Comparison of ENCODE assay signal across 1 cellular context in genomic region chr17:75877752-75878173, GRCh38.
TF ChIP-seq lines count a peak whose summit lies in the region.

No MANE protein-coding gene starts in this region.

TF ChIP-seq in HepG2, 621 proteins besides CTCF, POLR2A, EP300 and RAD21 (continued from another document and continues in another):
- TF ChIP-seq, protein P1, sequence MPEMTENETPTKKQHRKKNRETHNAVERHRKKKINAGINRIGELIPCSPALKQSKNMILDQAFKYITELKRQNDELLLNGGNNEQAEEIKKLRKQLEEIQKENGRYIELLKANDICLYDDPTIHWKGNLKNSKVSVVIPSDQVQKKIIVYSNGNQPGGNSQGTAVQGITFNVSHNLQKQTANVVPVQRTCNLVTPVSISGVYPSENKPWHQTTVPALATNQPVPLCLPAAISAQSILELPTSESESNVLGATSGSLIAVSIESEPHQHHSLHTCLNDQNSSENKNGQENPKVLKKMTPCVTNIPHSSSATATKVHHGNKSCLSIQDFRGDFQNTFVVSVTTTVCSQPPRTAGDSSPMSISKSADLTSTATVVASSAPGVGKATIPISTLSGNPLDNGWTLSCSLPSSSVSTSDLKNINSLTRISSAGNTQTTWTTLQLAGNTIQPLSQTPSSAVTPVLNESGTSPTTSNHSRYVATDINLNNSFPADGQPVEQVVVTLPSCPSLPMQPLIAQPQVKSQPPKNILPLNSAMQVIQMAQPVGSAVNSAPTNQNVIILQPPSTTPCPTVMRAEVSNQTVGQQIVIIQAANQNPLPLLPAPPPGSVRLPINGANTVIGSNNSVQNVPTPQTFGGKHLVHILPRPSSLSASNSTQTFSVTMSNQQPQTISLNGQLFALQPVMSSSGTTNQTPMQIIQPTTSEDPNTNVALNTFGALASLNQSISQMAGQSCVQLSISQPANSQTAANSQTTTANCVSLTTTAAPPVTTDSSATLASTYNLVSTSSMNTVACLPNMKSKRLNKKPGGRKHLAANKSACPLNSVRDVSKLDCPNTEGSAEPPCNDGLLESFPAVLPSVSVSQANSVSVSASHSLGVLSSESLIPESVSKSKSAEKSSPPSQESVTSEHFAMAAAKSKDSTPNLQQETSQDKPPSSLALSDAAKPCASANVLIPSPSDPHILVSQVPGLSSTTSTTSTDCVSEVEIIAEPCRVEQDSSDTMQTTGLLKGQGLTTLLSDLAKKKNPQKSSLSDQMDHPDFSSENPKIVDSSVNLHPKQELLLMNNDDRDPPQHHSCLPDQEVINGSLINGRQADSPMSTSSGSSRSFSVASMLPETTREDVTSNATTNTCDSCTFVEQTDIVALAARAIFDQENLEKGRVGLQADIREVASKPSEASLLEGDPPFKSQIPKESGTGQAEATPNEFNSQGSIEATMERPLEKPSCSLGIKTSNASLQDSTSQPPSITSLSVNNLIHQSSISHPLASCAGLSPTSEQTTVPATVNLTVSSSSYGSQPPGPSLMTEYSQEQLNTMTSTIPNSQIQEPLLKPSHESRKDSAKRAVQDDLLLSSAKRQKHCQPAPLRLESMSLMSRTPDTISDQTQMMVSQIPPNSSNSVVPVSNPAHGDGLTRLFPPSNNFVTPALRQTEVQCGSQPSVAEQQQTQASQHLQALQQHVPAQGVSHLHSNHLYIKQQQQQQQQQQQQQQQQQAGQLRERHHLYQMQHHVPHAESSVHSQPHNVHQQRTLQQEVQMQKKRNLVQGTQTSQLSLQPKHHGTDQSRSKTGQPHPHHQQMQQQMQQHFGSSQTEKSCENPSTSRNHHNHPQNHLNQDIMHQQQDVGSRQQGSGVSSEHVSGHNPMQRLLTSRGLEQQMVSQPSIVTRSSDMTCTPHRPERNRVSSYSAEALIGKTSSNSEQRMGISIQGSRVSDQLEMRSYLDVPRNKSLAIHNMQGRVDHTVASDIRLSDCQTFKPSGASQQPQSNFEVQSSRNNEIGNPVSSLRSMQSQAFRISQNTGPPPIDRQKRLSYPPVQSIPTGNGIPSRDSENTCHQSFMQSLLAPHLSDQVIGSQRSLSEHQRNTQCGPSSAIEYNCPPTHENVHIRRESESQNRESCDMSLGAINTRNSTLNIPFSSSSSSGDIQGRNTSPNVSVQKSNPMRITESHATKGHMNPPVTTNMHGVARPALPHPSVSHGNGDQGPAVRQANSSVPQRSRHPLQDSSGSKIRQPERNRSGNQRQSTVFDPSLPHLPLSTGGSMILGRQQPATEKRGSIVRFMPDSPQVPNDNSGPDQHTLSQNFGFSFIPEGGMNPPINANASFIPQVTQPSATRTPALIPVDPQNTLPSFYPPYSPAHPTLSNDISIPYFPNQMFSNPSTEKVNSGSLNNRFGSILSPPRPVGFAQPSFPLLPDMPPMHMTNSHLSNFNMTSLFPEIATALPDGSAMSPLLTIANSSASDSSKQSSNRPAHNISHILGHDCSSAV (CRISPR knock-in tag; IDR thresholded peaks at IDR 0.05; ENCODE audit: borderline replicate concordance): no peak
- TF ChIP-seq STAG1 (CRISPR knock-in tag; IDR thresholded peaks at IDR 0.05) (peak; percentile 47), FIP1L1 (IDR thresholded peaks at IDR 0.05; ENCODE audit: borderline replicate concordance, insufficient read depth, low read depth, low read length) (no peak), ZNF20 (CRISPR knock-in tag; IDR thresholded peaks at IDR 0.05) (no peak; the same call in 1 of the 2 replicates), TP53 (CRISPR knock-in tag; conservative IDR thresholded peaks at IDR 0.05) (0 out of 2 replicates have a peak, but pooled peaks have one; percentile 53), PCBP2 (optimal IDR thresholded peaks at IDR 0.05; ENCODE audit: low read depth, low read length, poor library complexity, severe bottlenecking) (no peak), HDAC6 (IDR thresholded peaks at IDR 0.05; ENCODE audit: low read depth, low read length) (no peak), ZNF776 (CRISPR knock-in tag; IDR thresholded peaks at IDR 0.05) (peak; percentile 97; the same call in 1 of the 2 replicates), KLF13 (CRISPR knock-in tag; IDR thresholded peaks at IDR 0.05) (no peak; the same call in 1 of the 2 replicates), CHD4 (IDR thresholded peaks at IDR 0.05; ENCODE audit: borderline replicate concordance, low read length) (no peak), CREB1 (IDR thresholded peaks at IDR 0.05) (no peak), CREB1 (CRISPR knock-in tag; IDR thresholded peaks at IDR 0.05) (no peak), ZNF543 (CRISPR knock-in tag; IDR thresholded peaks at IDR 0.05) (peak; percentile 30; the same call in 1 of the 2 replicates), EEA1 (CRISPR knock-in tag; IDR thresholded peaks at IDR 0.05; ENCODE audit: borderline replicate concordance) (no peak; the same call in 1 of the 2 replicates), POLR2AphosphoS2 (IDR thresholded peaks at IDR 0.05; ENCODE audit: low read depth, low read length) (no peak), ZNF34 (CRISPR knock-in tag; IDR thresholded peaks at IDR 0.05; ENCODE audit: borderline replicate concordance) (no peak; the same call in 1 of the 2 replicates), ZNF207 (IDR thresholded peaks at IDR 0.05; ENCODE audit: borderline replicate concordance) (no peak), DZIP1 (CRISPR knock-in tag; IDR thresholded peaks at IDR 0.05) (no peak; the same call in 1 of the 2 replicates), ZNF772 (CRISPR knock-in tag; IDR thresholded peaks at IDR 0.05) (no peak), ZNF782 (CRISPR knock-in tag; IDR thresholded peaks at IDR 0.05; ENCODE audit: borderline replicate concordance) (0 out of 2 replicates have a peak, but pooled peaks have one; percentile 58), REXO4 (CRISPR knock-in tag; IDR thresholded peaks at IDR 0.05; ENCODE audit: borderline replicate concordance) (no peak), ERF (CRISPR knock-in tag; IDR thresholded peaks at IDR 0.05) (peak; percentile 17; the same call in 1 of the 2 replicates), CENPT (CRISPR knock-in tag; IDR thresholded peaks at IDR 0.05; ENCODE audit: low read depth) (peak; percentile 86), ZNF569 (CRISPR knock-in tag; IDR thresholded peaks at IDR 0.05; ENCODE audit: borderline replicate concordance) (no peak; the same call in 1 of the 2 replicates), RORA (CRISPR knock-in tag; IDR thresholded peaks at IDR 0.05) (no peak), TCF7 (IDR thresholded peaks at IDR 0.05; ENCODE audit: low read depth) (no peak), TCF12 (IDR thresholded peaks at IDR 0.05) (no peak), TCF12 (CRISPR knock-in tag; IDR thresholded peaks at IDR 0.05) (no peak)
- TF ChIP-seq, protein P2, sequence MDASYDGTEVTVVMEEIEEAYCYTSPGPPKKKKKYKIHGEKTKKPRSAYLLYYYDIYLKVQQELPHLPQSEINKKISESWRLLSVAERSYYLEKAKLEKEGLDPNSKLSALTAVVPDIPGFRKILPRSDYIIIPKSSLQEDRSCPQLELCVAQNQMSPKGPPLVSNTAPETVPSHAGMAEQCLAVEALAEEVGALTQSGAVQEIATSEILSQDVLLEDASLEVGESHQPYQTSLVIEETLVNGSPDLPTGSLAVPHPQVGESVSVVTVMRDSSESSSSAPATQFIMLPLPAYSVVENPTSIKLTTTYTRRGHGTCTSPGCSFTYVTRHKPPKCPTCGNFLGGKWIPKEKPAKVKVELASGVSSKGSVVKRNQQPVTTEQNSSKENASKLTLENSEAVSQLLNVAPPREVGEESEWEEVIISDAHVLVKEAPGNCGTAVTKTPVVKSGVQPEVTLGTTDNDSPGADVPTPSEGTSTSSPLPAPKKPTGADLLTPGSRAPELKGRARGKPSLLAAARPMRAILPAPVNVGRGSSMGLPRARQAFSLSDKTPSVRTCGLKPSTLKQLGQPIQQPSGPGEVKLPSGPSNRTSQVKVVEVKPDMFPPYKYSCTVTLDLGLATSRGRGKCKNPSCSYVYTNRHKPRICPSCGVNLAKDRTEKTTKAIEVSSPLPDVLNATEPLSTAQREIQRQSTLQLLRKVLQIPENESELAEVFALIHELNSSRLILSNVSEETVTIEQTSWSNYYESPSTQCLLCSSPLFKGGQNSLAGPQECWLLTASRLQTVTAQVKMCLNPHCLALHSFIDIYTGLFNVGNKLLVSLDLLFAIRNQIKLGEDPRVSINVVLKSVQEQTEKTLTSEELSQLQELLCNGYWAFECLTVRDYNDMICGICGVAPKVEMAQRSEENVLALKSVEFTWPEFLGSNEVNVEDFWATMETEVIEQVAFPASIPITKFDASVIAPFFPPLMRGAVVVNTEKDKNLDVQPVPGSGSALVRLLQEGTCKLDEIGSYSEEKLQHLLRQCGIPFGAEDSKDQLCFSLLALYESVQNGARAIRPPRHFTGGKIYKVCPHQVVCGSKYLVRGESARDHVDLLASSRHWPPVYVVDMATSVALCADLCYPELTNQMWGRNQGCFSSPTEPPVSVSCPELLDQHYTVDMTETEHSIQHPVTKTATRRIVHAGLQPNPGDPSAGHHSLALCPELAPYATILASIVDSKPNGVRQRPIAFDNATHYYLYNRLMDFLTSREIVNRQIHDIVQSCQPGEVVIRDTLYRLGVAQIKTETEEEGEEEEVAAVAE (CRISPR knock-in tag; IDR thresholded peaks at IDR 0.05; ENCODE audit: borderline replicate concordance): no peak
- TF ChIP-seq, protein P3, sequence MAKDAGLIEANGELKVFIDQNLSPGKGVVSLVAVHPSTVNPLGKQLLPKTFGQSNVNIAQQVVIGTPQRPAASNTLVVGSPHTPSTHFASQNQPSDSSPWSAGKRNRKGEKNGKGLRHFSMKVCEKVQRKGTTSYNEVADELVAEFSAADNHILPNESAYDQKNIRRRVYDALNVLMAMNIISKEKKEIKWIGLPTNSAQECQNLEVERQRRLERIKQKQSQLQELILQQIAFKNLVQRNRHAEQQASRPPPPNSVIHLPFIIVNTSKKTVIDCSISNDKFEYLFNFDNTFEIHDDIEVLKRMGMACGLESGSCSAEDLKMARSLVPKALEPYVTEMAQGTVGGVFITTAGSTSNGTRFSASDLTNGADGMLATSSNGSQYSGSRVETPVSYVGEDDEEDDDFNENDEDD (CRISPR knock-in tag; IDR thresholded peaks at IDR 0.05; ENCODE audit: borderline replicate concordance): peak; percentile 54; the same call in 1 of the 2 replicates
- TF ChIP-seq, protein P4, sequence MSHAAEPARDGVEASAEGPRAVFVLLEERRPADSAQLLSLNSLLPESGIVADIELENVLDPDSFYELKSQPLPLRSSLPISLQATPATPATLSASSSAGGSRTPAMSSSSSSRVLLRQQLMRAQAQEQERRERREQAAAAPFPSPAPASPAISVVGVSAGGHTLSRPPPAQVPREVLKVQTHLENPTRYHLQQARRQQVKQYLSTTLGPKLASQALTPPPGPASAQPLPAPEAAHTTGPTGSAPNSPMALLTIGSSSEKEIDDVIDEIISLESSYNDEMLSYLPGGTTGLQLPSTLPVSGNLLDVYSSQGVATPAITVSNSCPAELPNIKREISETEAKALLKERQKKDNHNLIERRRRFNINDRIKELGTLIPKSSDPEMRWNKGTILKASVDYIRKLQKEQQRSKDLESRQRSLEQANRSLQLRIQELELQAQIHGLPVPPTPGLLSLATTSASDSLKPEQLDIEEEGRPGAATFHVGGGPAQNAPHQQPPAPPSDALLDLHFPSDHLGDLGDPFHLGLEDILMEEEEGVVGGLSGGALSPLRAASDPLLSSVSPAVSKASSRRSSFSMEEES (CRISPR knock-in tag; IDR thresholded peaks at IDR 0.05): no peak
- TF ChIP-seq, protein P5, sequence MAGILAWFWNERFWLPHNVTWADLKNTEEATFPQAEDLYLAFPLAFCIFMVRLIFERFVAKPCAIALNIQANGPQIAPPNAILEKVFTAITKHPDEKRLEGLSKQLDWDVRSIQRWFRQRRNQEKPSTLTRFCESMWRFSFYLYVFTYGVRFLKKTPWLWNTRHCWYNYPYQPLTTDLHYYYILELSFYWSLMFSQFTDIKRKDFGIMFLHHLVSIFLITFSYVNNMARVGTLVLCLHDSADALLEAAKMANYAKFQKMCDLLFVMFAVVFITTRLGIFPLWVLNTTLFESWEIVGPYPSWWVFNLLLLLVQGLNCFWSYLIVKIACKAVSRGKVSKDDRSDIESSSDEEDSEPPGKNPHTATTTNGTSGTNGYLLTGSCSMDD (CRISPR knock-in tag; IDR thresholded peaks at IDR 0.05): no peak; the same call in 1 of the 2 replicates
- TF ChIP-seq, protein P6, sequence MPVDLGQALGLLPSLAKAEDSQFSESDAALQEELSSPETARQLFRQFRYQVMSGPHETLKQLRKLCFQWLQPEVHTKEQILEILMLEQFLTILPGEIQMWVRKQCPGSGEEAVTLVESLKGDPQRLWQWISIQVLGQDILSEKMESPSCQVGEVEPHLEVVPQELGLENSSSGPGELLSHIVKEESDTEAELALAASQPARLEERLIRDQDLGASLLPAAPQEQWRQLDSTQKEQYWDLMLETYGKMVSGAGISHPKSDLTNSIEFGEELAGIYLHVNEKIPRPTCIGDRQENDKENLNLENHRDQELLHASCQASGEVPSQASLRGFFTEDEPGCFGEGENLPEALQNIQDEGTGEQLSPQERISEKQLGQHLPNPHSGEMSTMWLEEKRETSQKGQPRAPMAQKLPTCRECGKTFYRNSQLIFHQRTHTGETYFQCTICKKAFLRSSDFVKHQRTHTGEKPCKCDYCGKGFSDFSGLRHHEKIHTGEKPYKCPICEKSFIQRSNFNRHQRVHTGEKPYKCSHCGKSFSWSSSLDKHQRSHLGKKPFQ (CRISPR knock-in tag; IDR thresholded peaks at IDR 0.05; ENCODE audit: insufficient replicate concordance): peak; percentile 88
- TF ChIP-seq, protein P7, sequence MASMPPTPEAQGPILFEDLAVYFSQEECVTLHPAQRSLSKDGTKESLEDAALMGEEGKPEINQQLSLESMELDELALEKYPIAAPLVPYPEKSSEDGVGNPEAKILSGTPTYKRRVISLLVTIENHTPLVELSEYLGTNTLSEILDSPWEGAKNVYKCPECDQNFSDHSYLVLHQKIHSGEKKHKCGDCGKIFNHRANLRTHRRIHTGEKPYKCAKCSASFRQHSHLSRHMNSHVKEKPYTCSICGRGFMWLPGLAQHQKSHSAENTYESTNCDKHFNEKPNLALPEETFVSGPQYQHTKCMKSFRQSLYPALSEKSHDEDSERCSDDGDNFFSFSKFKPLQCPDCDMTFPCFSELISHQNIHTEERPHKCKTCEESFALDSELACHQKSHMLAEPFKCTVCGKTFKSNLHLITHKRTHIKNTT (CRISPR knock-in tag; IDR thresholded peaks at IDR 0.05): 0 out of 2 replicates have a peak, but pooled peaks have one; percentile 67
